In genomic region chr19:28737021-28737525, GRCh38 we compare ENCODE assay signal across 9 cellular contexts.
DNase-seq lines count a peak whose midpoint lies in the region; ATAC-seq, FAIRE-seq and TF ChIP-seq lines count a peak whose summit lies in the region.
"Had no signal": no experiment of that assay in that cellular context is flagged by ENCODE, and none has a peak within 500 bp of the region (broad histone marks: within the 10 kb centered on the region; RNA-seq: fewer than 3 reads in every experiment).

No MANE protein-coding gene starts in this region.

- H3K27ac ChIP-seq in astrocyte (ENCODE audit: low read depth, low read length) (no peak overlapping the region), iPS-20b (ENCODE audit: low read length) (no peak overlapping the region)
- no peak overlapping the region for H3K27ac ChIP-seq in effector memory CD4-positive, alpha-beta T cell (ENCODE audit: insufficient read depth, low read length, poor library complexity, severe bottlenecking)

- H3K4me1 Mint-ChIP-seq in activated T-cell treated with anti-CD3 and anti-CD28 coated beads, Interleukin-2, amount 50 U/mL, for 4 hours (ENCODE audit: low read depth): peaks cover 4% of the 10 kb centered on the region
- H3K4me1 Mint-ChIP-seq in astrocyte (ENCODE audit: low read depth, unreplicated experiment): peaks cover 9% of the 10 kb centered on the region

- peak overlapping the region; percentile 60 for H2AFZ ChIP-seq in astrocyte (ENCODE audit: low read depth, low read length)

- H3K4me3 ChIP-seq in NB4 (ENCODE audit: low read depth, low read length): no peak overlapping the region
- H3K4me3 ChIP-seq in astrocyte (ENCODE audit: insufficient read depth, low read depth, low read length): no peak overlapping the region
- no peak overlapping the region for H3K4me3 ChIP-seq in iPS-20b (ENCODE audit: low read length)
- H3K4me3 ChIP-seq in effector memory CD4-positive, alpha-beta T cell (ENCODE audit: insufficient read depth, low read depth, low read length, poor library complexity, severe bottlenecking): no peak overlapping the region

- H3K9me3 ChIP-seq in astrocyte (ENCODE audit: insufficient read depth, low read depth, low read length): no peaks in the 10 kb centered on the region
- H3K9me3 ChIP-seq in iPS-20b (ENCODE audit: insufficient read depth, low read depth, low read length): no peaks in the 10 kb centered on the region
- no peaks in the 10 kb centered on the region for H3K9me3 ChIP-seq in effector memory CD4-positive, alpha-beta T cell (ENCODE audit: control insufficient read depth, low read length)

- FAIRE-seq in astrocyte (lab: Jason Lieb, UNC): no peak

- H4K20me1 ChIP-seq in astrocyte (ENCODE audit: insufficient read depth, low read length): no peaks in the 10 kb centered on the region

- H3K79me2 ChIP-seq in astrocyte (ENCODE audit: insufficient read depth, low read length): no peaks in the 10 kb centered on the region

- TF ChIP-seq CTCF in NB4 (IDR thresholded peaks at IDR 0.05; ENCODE audit: low read depth, low read length) (peak; percentile 18), astrocyte (IDR thresholded peaks at IDR 0.05; ENCODE audit: insufficient read depth, low read depth, low read length) (peak; percentile 44)

- peak overlapping the region; percentile 58 for H3K4me2 ChIP-seq in astrocyte (ENCODE audit: low read length)

- H3K36me3 ChIP-seq in astrocyte (ENCODE audit: insufficient read depth, low read length) (no peaks in the 10 kb centered on the region), iPS-20b (ENCODE audit: insufficient read depth, low read depth, low read length) (no peaks in the 10 kb centered on the region)
- no peaks in the 10 kb centered on the region for H3K36me3 ChIP-seq in effector memory CD4-positive, alpha-beta T cell (ENCODE audit: control insufficient read depth, insufficient read depth, low read length)

- H3K9me3 Mint-ChIP-seq in activated T-cell treated with anti-CD3 and anti-CD28 coated beads, Interleukin-2, amount 50 U/mL, for 4 hours: peaks cover 3% of the 10 kb centered on the region
- peaks cover 5% of the 10 kb centered on the region for H3K9me3 Mint-ChIP-seq in astrocyte (ENCODE audit: unreplicated experiment)

- H3K4me1 ChIP-seq in astrocyte (ENCODE audit: insufficient read depth, low read length): no peaks in the 10 kb centered on the region
- H3K4me1 ChIP-seq in iPS-20b (ENCODE audit: insufficient read depth, low read length): no peaks in the 10 kb centered on the region
- no peaks in the 10 kb centered on the region for H3K4me1 ChIP-seq in effector memory CD4-positive, alpha-beta T cell (ENCODE audit: control insufficient read depth, insufficient read depth, low read length, poor library complexity, severe bottlenecking)

- DNase-seq in activated T-cell treated with anti-CD3 and anti-CD28 coated beads, Interleukin-2, amount 50 U/mL, for 4 hours: no peak
- DNase-seq in activated T-cell treated with anti-CD3 and anti-CD28 coated beads for 4 hours: no peak
- DNase-seq in NB4 (ENCODE audit: low read depth): peak; percentile 33
- DNase-seq in astrocyte (ENCODE audit: low read depth): peak; percentile 7
- peak; percentile 7 for DNase-seq in smooth muscle cell of the brain vasculature (ENCODE audit: low read depth, low spot score)
- no peak for DNase-seq in effector memory CD4-positive, alpha-beta T cell

- H3K9ac ChIP-seq in astrocyte (ENCODE audit: low read length): peak overlapping the region; percentile 14
- H3K9ac ChIP-seq in iPS-20b (ENCODE audit: low read depth, low read length): peak overlapping the region; percentile 26; the same call in 1 of the 2 replicates

- no peaks in the 10 kb centered on the region for H3K27me3 Mint-ChIP-seq in activated T-cell treated with anti-CD3 and anti-CD28 coated beads, Interleukin-2, amount 50 U/mL, for 4 hours (ENCODE audit: low read depth)
- H3K27me3 Mint-ChIP-seq in astrocyte (ENCODE audit: low read depth, unreplicated experiment): peaks cover 2% of the 10 kb centered on the region
- H3K27me3 Mint-ChIP-seq: activated naive CD8-positive, alpha-beta T cell had no signal

- no peaks in the 10 kb centered on the region for H3K36me3 Mint-ChIP-seq in activated T-cell treated with anti-CD3 and anti-CD28 coated beads, Interleukin-2, amount 50 U/mL, for 4 hours (ENCODE audit: insufficient read depth)
- H3K36me3 Mint-ChIP-seq in astrocyte (ENCODE audit: low read depth, unreplicated experiment): no peaks in the 10 kb centered on the region
- H3K36me3 Mint-ChIP-seq: activated naive CD8-positive, alpha-beta T cell had no signal

- H3K27me3 ChIP-seq in astrocyte (ENCODE audit: insufficient read depth, low read length): no peaks in the 10 kb centered on the region
- no peaks in the 10 kb centered on the region for H3K27me3 ChIP-seq in iPS-20b (ENCODE audit: insufficient read depth, low read length)
- no peaks in the 10 kb centered on the region for H3K27me3 ChIP-seq in effector memory CD4-positive, alpha-beta T cell (replicated peaks; ENCODE audit: control insufficient read depth, insufficient read depth, low read length, poor library complexity, severe bottlenecking)

- no peak overlapping the region for H3K4me3 Mint-ChIP-seq in activated T-cell treated with anti-CD3 and anti-CD28 coated beads, Interleukin-2, amount 50 U/mL, for 4 hours
- H3K4me3 Mint-ChIP-seq in astrocyte (ENCODE audit: unreplicated experiment): no peak overlapping the region
- H3K4me3 Mint-ChIP-seq: activated naive CD8-positive, alpha-beta T cell had no signal

- no peak for TF ChIP-seq POLR2A in NB4 (IDR thresholded peaks at IDR 0.05; ENCODE audit: extremely low read depth, insufficient read length)

- ATAC-seq in activated T-cell treated with anti-CD3 and anti-CD28 coated beads, Interleukin-2, amount 50 U/mL, for 4 hours: peak; percentile 23 to 35
- ATAC-seq in GM19023 (IDR thresholded peaks at IDR 0.05; ENCODE audit: unreplicated experiment): no peak

- peak overlapping the region; percentile 64 for H3K27ac Mint-ChIP-seq in astrocyte (ENCODE audit: unreplicated experiment)
- H3K27ac Mint-ChIP-seq: activated naive CD8-positive, alpha-beta T cell had no signal

Comparison
In these comparisons a context has a peak if more than half of its experiments do, and no peak if none do; other contexts are left out.
1. DNase-seq: peak in NB4 (single experiment), astrocyte (single experiment) and smooth muscle cell of the brain vasculature (single experiment); none in activated T-cell treated with anti-CD3 and anti-CD28 coated beads, Interleukin-2, amount 50 U/mL, for 4 hours (single experiment), activated T-cell treated with anti-CD3 and anti-CD28 coated beads for 4 hours (single experiment) and effector memory CD4-positive, alpha-beta T cell (0 of 3).